Comparison of ENCODE assay signal across 8 cellular contexts in the genomic region with DNA sequence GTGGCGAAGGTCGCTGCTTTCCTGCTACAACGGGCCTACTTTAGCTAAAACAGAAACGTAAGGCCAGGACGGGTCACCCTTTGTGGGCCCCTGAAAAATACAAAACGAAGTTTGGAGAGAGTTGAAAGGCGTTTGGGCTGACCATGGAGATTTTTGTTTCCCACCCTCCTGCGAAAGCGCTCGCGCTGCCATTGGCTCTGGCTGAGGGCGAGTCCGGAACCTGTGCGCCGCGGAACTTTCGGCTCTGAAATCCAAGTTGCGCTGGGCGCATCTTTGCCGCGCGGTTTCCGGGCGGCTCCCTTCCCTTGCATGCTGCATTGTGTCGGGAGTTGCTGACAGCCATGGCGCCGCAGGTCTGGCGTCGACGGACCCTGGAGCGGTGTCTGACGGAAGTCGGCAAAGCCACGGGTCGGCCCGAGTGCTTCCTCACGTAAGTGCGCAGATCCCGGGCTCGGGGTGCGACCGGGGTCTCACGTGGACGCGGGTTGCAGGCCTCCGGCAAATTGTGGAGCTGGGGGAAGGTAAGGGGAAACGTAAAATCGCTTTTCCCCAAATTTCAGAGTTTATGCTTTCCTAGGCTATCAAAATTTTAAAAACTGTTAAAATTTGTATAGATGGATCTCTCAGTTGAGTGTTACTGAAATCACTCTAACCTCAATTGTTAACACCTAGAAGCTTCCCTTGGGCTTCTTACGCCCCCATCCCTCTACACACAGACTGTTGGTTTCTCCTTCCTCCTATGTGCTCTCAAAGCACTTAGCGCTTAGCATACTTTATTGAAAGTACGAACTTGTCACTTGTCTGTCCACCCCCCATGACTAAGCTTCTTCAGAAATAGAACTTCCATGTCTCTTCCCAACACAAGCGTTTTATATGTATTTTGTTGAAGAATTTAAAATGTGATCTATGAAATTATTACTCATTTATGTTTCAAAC. TPM values are rescaled to one million over a fixed set of nuclear protein-coding genes. Genes with fewer than 3 reads are reported as not detected.
DNase-seq lines count a peak whose midpoint lies in the region; ATAC-seq, FAIRE-seq and TF ChIP-seq lines count a peak whose summit lies in the region.

Gene MPHOSPH10, plus strand, starts transcription at position 310 of the 936 bp plus-strand sequence. Its CDS starts 32 bp downstream, at position 342.

- H3K9me3 ChIP-seq in WERI-Rb-1 (ENCODE audit: severe bottlenecking) (no peaks in the 10 kb centered on the region), smooth muscle cell (replicated peaks; ENCODE audit: low read depth) (no peaks in the 10 kb centered on the region)

- WGBS in smooth muscle cell (ENCODE audit: low lambda C conversion rate): under 1% methylated on average over 52 of the region's 52 CpGs

- H3K79me2 ChIP-seq in smooth muscle cell (ENCODE audit: low read depth): peaks cover 68% of the 10 kb centered on the region

- H3K9ac ChIP-seq in smooth muscle cell (ENCODE audit: low read depth): peak within 1 kb of the TSS; percentile 74

- DNase-seq in AG04449 (ENCODE audit: low read depth, low spot score) (peak; percentile 37), NCI-H2196 (lab: John Stamatoyannopoulos, UW; ENCODE audit: unreplicated experiment) (peak; percentile 77), WERI-Rb-1 (peak; percentile 95), bronchial epithelial cell (ENCODE audit: low read depth) (peak; percentile 81), iPS-NIHi7 (ENCODE audit: extremely low spot score) (peak; percentile 87), smooth muscle cell (lab: John Stamatoyannopoulos, UW; ENCODE audit: unreplicated experiment) (peak; percentile 91)

- H3K27me3 ChIP-seq in WERI-Rb-1 (ENCODE audit: insufficient read depth, low read depth, severe bottlenecking): no peaks in the 10 kb centered on the region
- no peaks in the 10 kb centered on the region for H3K27me3 ChIP-seq in bronchial epithelial cell (ENCODE audit: control insufficient read depth, insufficient read depth, low read length)
- H3K27me3 ChIP-seq in smooth muscle cell (ENCODE audit: low read depth): no peaks in the 10 kb centered on the region

- H3K36me3 ChIP-seq in WERI-Rb-1: peaks cover 37% of the 10 kb centered on the region
- peaks cover 6% of the 10 kb centered on the region for H3K36me3 ChIP-seq in bronchial epithelial cell (ENCODE audit: control insufficient read depth, insufficient read depth, low read length)
- peaks cover 5% of the 10 kb centered on the region for H3K36me3 ChIP-seq in smooth muscle cell (ENCODE audit: low read depth)

- POLR2A ChIA-PET in AG04449 (lab: Yijun Ruan, JAX): interaction anchor here (0.7 to 3.0 kb wide), 5 partner anchors 12 to 97 kb away, joined by 3 to 28 read pairs (median 3); partner anchors contain the start of genes NAGK and PAIP2B

- FAIRE-seq in bronchial epithelial cell (lab: Jason Lieb, UNC): no peak

- ATAC-seq in GM18868 (IDR thresholded peaks at IDR 0.05; ENCODE audit: unreplicated experiment) (peak; percentile 93), HG03097 (IDR thresholded peaks at IDR 0.05; ENCODE audit: low FRiP score, unreplicated experiment) (peak; percentile 93)

- H3F3A ChIP-seq in smooth muscle cell (ENCODE audit: low read depth): no peaks in the 10 kb centered on the region

- peaks cover 21% of the 10 kb centered on the region for H3K4me1 ChIP-seq in smooth muscle cell (ENCODE audit: low read depth)

- no peak for TF ChIP-seq CTCF in AG04449 (IDR thresholded peaks at IDR 0.05; ENCODE audit: insufficient read depth, low read length, missing control alignments)
- TF ChIP-seq CTCF in WERI-Rb-1 (IDR thresholded peaks at IDR 0.05; ENCODE audit: low read depth, low read length): no peak
- TF ChIP-seq CTCF in bronchial epithelial cell (IDR thresholded peaks at IDR 0.05; ENCODE audit: insufficient read depth, low read length, severe bottlenecking): no peak
- TF ChIP-seq CTCF in smooth muscle cell (IDR thresholded peaks at IDR 0.05; ENCODE audit: borderline replicate concordance, insufficient read depth, poor library complexity, severe bottlenecking): no peak

- peak within 1 kb of the TSS; percentile 81 for H2AFZ ChIP-seq in smooth muscle cell (ENCODE audit: low read depth)

- H3K4me2 ChIP-seq in smooth muscle cell: peak within 1 kb of the TSS; percentile 84

- H3K4me3 ChIP-seq in AG04449 (ENCODE audit: low read depth, low read length): peak within 1 kb of the TSS; percentile 98
- peak within 1 kb of the TSS; percentile 97 for H3K4me3 ChIP-seq in WERI-Rb-1 (ENCODE audit: low read depth, low read length)
- peak within 1 kb of the TSS; percentile 94 for H3K4me3 ChIP-seq in bronchial epithelial cell (ENCODE audit: low read depth, low read length)
- H3K4me3 ChIP-seq in smooth muscle cell: peak within 1 kb of the TSS; percentile 83

- peaks cover 41% of the 10 kb centered on the region for H4K20me1 ChIP-seq in smooth muscle cell (ENCODE audit: low read depth)

- H3K27ac ChIP-seq in WERI-Rb-1 (peak within 1 kb of the TSS; percentile 90), smooth muscle cell (ENCODE audit: low read depth) (peak within 1 kb of the TSS; percentile 77)

- CTCF ChIA-PET in AG04449 (lab: Yijun Ruan, JAX): interaction anchor here (0.7 to 2.3 kb wide), 5 partner anchors 27 to 63 kb away, joined by 3 to 14 read pairs (median 4); no protein-coding TSS in a partner anchor

RNA-seq across cellular contexts. Expression of gene MPHOSPH10, which starts in this region (rescaled TPM):
- 11.4 and 12.1 TPM in 2 replicates for total RNA-seq in bronchial epithelial cell
- total RNA-seq in smooth muscle cell: 29.2 and 49.8 TPM in 2 replicates
- polyA plus RNA-seq in smooth muscle cell: 27.3 and 29.4 TPM in 2 replicates

Comparison
In these comparisons a context has a peak if more than half of its experiments do, and no peak if none do; other contexts are left out.
1. Peak in every context shown above with its lines: DNase-seq, ATAC-seq, H3K4me3 ChIP-seq and H3K27ac ChIP-seq.
2. DNase-seq: peak in every context shown above with its lines; median percentile 95 in WERI-Rb-1; 91 in smooth muscle cell; 87 in iPS-NIHi7; 81 in bronchial epithelial cell; 77 in NCI-H2196; 37 in AG04449.